Comparison of ENCODE assay signal across 8 cellular contexts in genomic region chr1:205750683-205751651, GRCh38. TPM values are rescaled to one million over a fixed set of nuclear protein-coding genes. Genes with fewer than 3 reads are reported as not detected.
DNase-seq lines count a peak whose midpoint lies in the region; ATAC-seq and TF ChIP-seq lines count a peak whose summit lies in the region.

No MANE protein-coding gene starts in this region.

- 77% methylated on average over 14 of the region's 14 CpGs for WGBS in SK-N-SH (ENCODE audit: low lambda C conversion rate)
- WGBS in esophagus squamous epithelium, 2 donors, result 71 to 72% methylated on average over 13 to 14 of the region's 14 CpGs

- intact Hi-C loops in esophagus squamous epithelium (cut with DNase I), result no loop called here

- peaks cover 8 to 13% of the 10 kb centered on the region in 2 experiments for H3K36me3 ChIP-seq in SK-N-SH (replicated peaks in 1 of 2; ENCODE audit: control insufficient read depth in 1 of 2, insufficient read depth in 2 of 2, low read length in 1 of 2)
- no peaks in the 10 kb centered on the region for H3K36me3 ChIP-seq in esophagus squamous epithelium

- TF ChIP-seq RAD21 in SK-N-SH (IDR thresholded peaks at IDR 0.05; ENCODE audit: low read length), result no peak

- H2AFZ ChIP-seq in SK-N-SH (ENCODE audit: low read depth), result peak overlapping the region; percentile 96

- TF ChIP-seq POLR2A in esophagus squamous epithelium (IDR thresholded peaks at IDR 0.05), result no peak

- POLR2A ChIA-PET in SK-N-SH (lab: Yijun Ruan, JAX), result no interaction called here

- CTCF ChIA-PET in SK-N-SH (lab: Yijun Ruan, JAX), result interaction anchor here (1.0 to 1.8 kb wide), 2 partner anchors 12 to 119 kb away, joined by 5 to 6 read pairs; partner anchors contain the start of gene ELK4

- H3K79me2 ChIP-seq in SK-N-SH (ENCODE audit: insufficient read depth), result peaks cover 35% of the 10 kb centered on the region

- peaks cover 32% of the 10 kb centered on the region for H4K20me1 ChIP-seq in SK-N-SH (ENCODE audit: insufficient read depth)

- peak overlapping the region; percentile 80 for H3K9ac ChIP-seq in SK-N-SH

- H3K4me3 ChIP-seq in SK-N-SH (ENCODE audit: low read depth in 2 of 2, low read length in 1 of 2) (peak overlapping the region; percentile 56 to 73), esophagus squamous epithelium (peak overlapping the region; percentile 74 to 94 (median 88))

- peaks cover 14% of the 10 kb centered on the region for H3F3A ChIP-seq in SK-N-SH (replicated peaks; ENCODE audit: insufficient read depth)

- H3K27me3 ChIP-seq in SK-N-SH (ENCODE audit: insufficient read depth) (no peaks in the 10 kb centered on the region), esophagus squamous epithelium (no peaks in the 10 kb centered on the region)

- TF ChIP-seq CTCF in SK-N-SH (IDR thresholded peaks at IDR 0.05), result no peak
- no peak for TF ChIP-seq CTCF in esophagus squamous epithelium (IDR thresholded peaks at IDR 0.05)

- DNase-seq in SIG-M5 treated with dmso at 0.1 percent for 504 hours (lab: John Stamatoyannopoulos, UW; ENCODE audit: unreplicated experiment), result peak; percentile 57
- DNase-seq in SIG-M5 (lab: John Stamatoyannopoulos, UW), result no peak
- DNase-seq in SK-N-SH, result no peak
- no peak for DNase-seq in esophagus squamous epithelium (lab: John Stamatoyannopoulos, UW)
- DNase-seq in retina, result peak; percentile 4
- DNase-seq in AG08396 (ENCODE audit: low spot score), result no peak

- TF ChIP-seq EP300 in SK-N-SH (IDR thresholded peaks at IDR 0.05; ENCODE audit: borderline replicate concordance in 1 of 2, low read depth in 1 of 2, low read length in 1 of 2), result no peak

- H3K9me2 ChIP-seq in SK-N-SH, result no peaks in the 10 kb centered on the region

- H3K9me3 ChIP-seq in SK-N-SH, result no peaks in the 10 kb centered on the region
- H3K9me3 ChIP-seq in esophagus squamous epithelium, result no peaks in the 10 kb centered on the region

- H3K4me2 ChIP-seq in SK-N-SH, result peak overlapping the region; percentile 64

- H3K4me1 ChIP-seq in SK-N-SH (ENCODE audit: control insufficient read depth in 1 of 2, insufficient read depth in 2 of 2, low read depth in 1 of 2, low read length in 1 of 2) (peaks cover 15 to 16% of the 10 kb centered on the region in 2 experiments; a peak in 3 of 4 replicates), esophagus squamous epithelium (peaks cover 14 to 31% (median 20%) of the 10 kb centered on the region in 3 donors)

- ATAC-seq in HG02623 (IDR thresholded peaks at IDR 0.05; ENCODE audit: unreplicated experiment) (no peak), HG03565 (IDR thresholded peaks at IDR 0.05; ENCODE audit: unreplicated experiment) (no peak)

- H3K27ac ChIP-seq in SK-N-SH (ENCODE audit: low read depth in 2 of 2, low read length in 1 of 2), result peak overlapping the region; percentile 88 to 96
- H3K27ac ChIP-seq in esophagus squamous epithelium, result peak overlapping the region; percentile 98 to 100 (median 99)

TF ChIP-seq in SK-N-SH, 30 proteins besides CTCF, POLR2A, EP300 and RAD21:
- TF ChIP-seq USF1 (IDR thresholded peaks at IDR 0.05; ENCODE audit: borderline replicate concordance, low read depth) (no peak), TEAD4 (IDR thresholded peaks at IDR 0.05; ENCODE audit: borderline replicate concordance, insufficient read depth) (no peak), FOXM1 (IDR thresholded peaks at IDR 0.05; ENCODE audit: low read depth) (no peak), CHD2 (IDR thresholded peaks at IDR 0.05; ENCODE audit: low read length, partially characterized antibody) (no peak), RXRA (IDR thresholded peaks at IDR 0.05; ENCODE audit: borderline replicate concordance, low read depth) (no peak), PBX3 (IDR thresholded peaks at IDR 0.05) (no peak), RCOR1 (IDR thresholded peaks at IDR 0.05; ENCODE audit: low read length) (no peak), USF2 (IDR thresholded peaks at IDR 0.05; ENCODE audit: borderline replicate concordance, low read depth, low read length) (no peak), EZH2phosphoT487 (IDR thresholded peaks at IDR 0.05; ENCODE audit: borderline replicate concordance, low read depth) (no peak)

RNA-seq across cellular contexts. Expression of gene NUCKS1, which starts 1.0 kb away (rescaled TPM):
- 25.4 and 35.3 TPM in 2 replicates for polyA plus RNA-seq in SK-N-SH (2012; rRNA removed)
- polyA plus RNA-seq in SK-N-SH (2012; cell fraction: cytosol; rRNA removed), result 46.4 and 53.5 TPM in 2 replicates
- polyA plus RNA-seq in SK-N-SH (2012; cell fraction: nucleus; rRNA removed), result 5.6 and 15.0 TPM in 2 replicates
- 10 to 100 TPM; 32.4 to 73.4 (median 60.9) TPM for total RNA-seq in esophagus squamous epithelium

RNA-seq across cellular contexts. Expression of gene RAB29, which starts 24.3 kb away (rescaled TPM):
- polyA plus RNA-seq in SK-N-SH (2012; rRNA removed), result 9.2 and 9.8 TPM in 2 replicates
- polyA plus RNA-seq in SK-N-SH (2012; cell fraction: cytosol; rRNA removed), result 9.0 and 11.1 TPM in 2 replicates
- polyA plus RNA-seq in SK-N-SH (2012; cell fraction: nucleus; rRNA removed), result 9.0 and 12.2 TPM in 2 replicates
- 10 to 100 TPM in 1 of 4 donors, 1 to 10 TPM in 3; 3.0 to 19.3 (median 7.0) TPM for total RNA-seq in esophagus squamous epithelium

Comparison
In these comparisons a context has a peak if more than half of its experiments do, and no peak if none do; other contexts are left out.
1. DNase-seq: peak in SIG-M5 treated with dmso at 0.1 percent for 504 hours (single experiment) and retina (single experiment); none in SIG-M5 (single experiment), SK-N-SH (single experiment), esophagus squamous epithelium (single experiment) and AG08396 (single experiment).